In the genomic region with DNA sequence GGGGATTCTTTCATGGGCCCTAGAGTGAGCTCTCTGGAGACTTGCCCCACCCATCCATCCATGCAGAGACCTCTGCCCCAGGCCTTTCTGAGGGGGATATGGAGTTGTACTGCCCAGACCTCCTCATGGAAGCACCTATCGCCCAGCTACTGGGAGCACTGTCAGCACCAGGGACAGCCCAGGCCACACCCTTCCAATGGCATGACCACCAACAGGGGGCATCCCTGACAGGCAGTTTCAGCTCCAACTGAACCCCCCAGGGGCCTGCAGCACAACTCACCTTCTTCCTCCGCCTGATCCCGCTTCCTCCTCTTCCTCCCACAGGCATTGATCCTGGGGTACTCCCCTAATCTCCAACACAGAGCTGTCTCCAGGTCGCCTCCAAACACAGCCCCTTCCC, we compare ENCODE assay signal across 1 cellular context.
TF ChIP-seq lines count a peak whose summit lies in the region.

No MANE protein-coding gene starts in this region.

TF ChIP-seq in HepG2, 621 proteins besides CTCF, POLR2A, EP300 and RAD21:
- TF ChIP-seq ZNF564 (CRISPR knock-in tag; IDR thresholded peaks at IDR 0.05) (no peak), REST (IDR thresholded peaks at IDR 0.05; ENCODE audit: borderline replicate concordance in 1 of 2, low read depth in 1 of 2, low read length in 2 of 2) (peak; percentile 22 to 83), ZNF263 (CRISPR knock-in tag; IDR thresholded peaks at IDR 0.05) (peak; percentile 59)
